In genomic region chr9:18036364-18036896, GRCh38 we compare ENCODE assay signal across 22 cellular contexts.
"Had no signal": no experiment of that assay in that cellular context is flagged by ENCODE, and none has a peak within 500 bp of the region (broad histone marks: within the 10 kb centered on the region; RNA-seq: fewer than 3 reads in every experiment).

No MANE protein-coding gene starts in this region.

- H3K27ac ChIP-seq: SJSA1 had no signal

- H3K4me1 ChIP-seq: SJSA1 had no signal

- ATAC-seq: activated naive CD4-positive, alpha-beta T cell treated with anti-CD3 and anti-CD28 coated beads, Interleukin-2, amount 50 U/mL, for 72 hours; activated naive CD8-positive, alpha-beta T cell treated with anti-CD3 and anti-CD28 coated beads, Interleukin-2, amount 50 U/mL, for 24 hours; activated T-cell treated with anti-CD3 and anti-CD28 coated beads, Interleukin-2, amount 50 U/mL, for 4 hours; PC-3 had no signal

- H3K4me3 ChIP-seq: SJSA1 had no signal

- H3K36me3 ChIP-seq: SJSA1 had no signal

- H3K9me3 ChIP-seq: SJSA1 had no signal

- DNase-seq: activated B cell treated with CpG ODN at 0.5 μM for 24 hours; activated CD4-positive, alpha-beta T cell treated with anti-CD3 and anti-CD28 coated beads for 1 hour; activated CD4-positive, alpha-beta T cell treated with anti-CD3 and anti-CD28 coated beads, Interleukin-2, amount 10 ng/mL, durations not matched to agents 24 days and 14 days; activated CD4-positive, alpha-beta T cell treated with anti-CD3 and anti-CD28 coated beads, Interleukin-2, amount 50 U/mL, for 48 hours; activated CD8-positive, alpha-beta memory T cell treated with anti-CD3 and anti-CD28 coated beads for 24 hours; activated effector memory CD4-positive, alpha-beta T cell treated with anti-CD3 and anti-CD28 coated beads, Interleukin-2, amount 50 U/mL, for 16 hours; activated naive CD4-positive, alpha-beta T cell treated with Interleukin-2 at 50 U/mL for 16 hours; activated naive CD8-positive, alpha-beta T cell treated with anti-CD3 and anti-CD28 coated beads, Interleukin-2, amount 50 U/mL, for 24 hours; activated T-cell treated with anti-CD3 and anti-CD28 coated beads, Interleukin-2, amount 50 U/mL, for 4 hours; amygdala; cerebellar nuclear complex; Kasumi-1; NCI-H1048; NCI-H146; NCI-H187 treated with DMSO at 0.1 percent for 48 hours; NCI-H2081 treated with DMSO at 0.1 percent for 48 hours; NCI-H2227 treated with DMSO at 0.1 percent for 48 hours; NCI-H526; PC-3; SHP77 had no signal

- H3K27me3 ChIP-seq: SJSA1 had no signal
